ENCODE assay signal across 16 cellular contexts in the genomic region with DNA sequence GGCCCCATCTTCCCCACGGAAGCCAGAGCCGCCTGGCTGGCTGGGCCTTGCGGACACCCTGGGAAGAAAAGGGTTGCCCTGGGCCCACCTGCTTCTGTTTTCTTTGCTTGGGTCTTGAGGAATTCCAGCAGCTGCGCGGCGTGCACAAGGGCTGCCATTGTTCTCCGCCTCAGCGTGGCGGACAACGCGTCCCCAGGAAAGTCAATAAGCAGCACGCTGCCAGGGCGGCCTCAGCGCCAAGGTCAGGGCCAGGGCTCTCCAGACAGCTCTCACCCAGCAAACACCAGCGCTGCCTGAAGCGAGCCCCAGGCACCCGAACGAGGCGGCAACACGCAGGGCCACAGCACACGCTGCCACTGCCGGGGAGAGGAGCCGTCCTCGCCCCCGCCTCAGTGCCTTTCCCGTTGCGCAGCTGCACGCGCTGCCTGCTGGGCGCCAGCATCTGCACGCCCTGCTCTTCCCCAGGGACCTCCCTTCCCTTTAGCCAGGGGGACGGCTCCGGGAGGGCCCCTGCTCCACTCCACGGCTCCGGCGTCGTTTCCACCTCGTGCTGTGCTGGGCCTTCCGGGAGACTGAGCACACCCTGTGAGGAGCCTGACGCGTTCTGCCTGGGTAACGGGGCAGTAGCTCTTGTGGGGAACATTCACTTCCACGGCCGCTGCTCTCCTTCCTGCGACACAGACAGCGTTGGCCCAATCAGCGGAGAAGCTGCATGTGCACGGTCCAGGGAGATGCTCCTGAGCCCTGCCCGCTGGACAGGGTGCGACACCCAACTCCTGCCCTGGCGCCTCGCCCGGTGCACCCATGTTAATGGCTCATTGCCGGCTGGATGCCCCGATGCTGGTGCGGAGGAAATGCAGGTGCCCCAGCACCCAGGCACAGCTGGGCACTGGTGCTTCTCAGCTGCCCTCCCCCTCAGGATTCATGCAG. TPM values are rescaled to one million over a fixed set of nuclear protein-coding genes. Genes with fewer than 3 reads are reported as not detected.
DNase-seq lines count a peak whose midpoint lies in the region; ATAC-seq, FAIRE-seq and TF ChIP-seq lines count a peak whose summit lies in the region.
"Had no signal": no experiment of that assay in that cellular context is flagged by ENCODE, and none has a peak within 500 bp of the region (broad histone marks: within the 10 kb centered on the region; RNA-seq: fewer than 3 reads in every experiment).

No MANE protein-coding gene starts in this region.

- ATAC-seq in stimulated activated naive CD8-positive, alpha-beta T cell treated with anti-CD3 and anti-CD28 coated beads, Interleukin-15, Interleukin-2, amounts not matched to agents 100 U/mL and 50 U/mL, for 24 hours: no peak
- ATAC-seq: activated CD4-positive, CD25-positive, alpha-beta regulatory T cell treated with anti-CD3 and anti-CD28 coated beads, Interleukin-2, amount 50 U/mL, for 24 hours had no signal

- peaks cover 0 to 2% of the 10 kb centered on the region in 2 donors for H3K4me1 ChIP-seq in kidney (ENCODE audit: control insufficient read depth in 1 of 2, insufficient read depth in 1 of 2, low read depth in 1 of 2, low read length in 2 of 2)

- DNase-seq in NCI-H146 (lab: John Stamatoyannopoulos, UW) (peak; percentile 22), NCI-H146 treated with DMSO at 0.1 percent for 48 hours (lab: John Stamatoyannopoulos, UW; ENCODE audit: unreplicated experiment) (no peak), SK-N-DZ (ENCODE audit: low spot score) (peak; percentile 47), midbrain (lab: John Stamatoyannopoulos, UW) (peak; percentile 88), substantia nigra (lab: John Stamatoyannopoulos, UW) (peak; percentile 47 to 93 (median 83)), AG20443 (ENCODE audit: low spot score) (no peak), kidney (no peak)
- no peak for DNase-seq in stimulated activated naive CD8-positive, alpha-beta T cell treated with anti-CD3 and anti-CD28 coated beads, Interleukin-15, Interleukin-2, amounts not matched to agents 100 U/mL and 50 U/mL, for 24 hours
- DNase-seq: 8988T; amniotic stem cell; CD4-positive, alpha-beta T cell; GM23248; NCI-H2029 treated with DMSO at 0.1 percent for 48 hours had no signal

- no peak for FAIRE-seq in kidney (lab: Jason Lieb, UNC)

- no peak for TF ChIP-seq CTCF in kidney (IDR thresholded peaks at IDR 0.05; ENCODE audit: borderline replicate concordance, extremely low read depth, insufficient read depth)

- H3K9me3 ChIP-seq in kidney (ENCODE audit: control insufficient read depth in 1 of 2, low read length in 2 of 2): no peaks in the 10 kb centered on the region

- peaks cover 0 to 3% of the 10 kb centered on the region in 2 donors for H3K36me3 ChIP-seq in kidney (ENCODE audit: control insufficient read depth in 1 of 2, insufficient read depth in 2 of 2, low read length in 2 of 2)

- intact Hi-C loops in kidney (cut with DNase I): no loop called here

- no peak overlapping the region for H3K9ac ChIP-seq in kidney (ENCODE audit: low read length in 2 of 2)
- H3K9ac ChIP-seq: GM23248 had no signal

- no peak overlapping the region for H3K4me3 ChIP-seq in kidney (ENCODE audit: low read length in 2 of 2)
- H3K4me3 ChIP-seq: coronary artery, GM23248 had no signal

- H3K27ac ChIP-seq in substantia nigra (ENCODE audit: low read depth, low read length, poor library complexity, severe bottlenecking) (peak overlapping the region; percentile 99), kidney (ENCODE audit: low read depth in 2 of 2, low read length in 2 of 2) (no peak overlapping the region)
- H3K27ac ChIP-seq: coronary artery, epithelial cell of prostate, GM23248 had no signal

RNA-seq across cellular contexts. Expression of a gene that starts 57.8 kb away (rescaled TPM):
- polyA plus RNA-seq in SK-N-DZ (2014; cell fraction: cytosol; rRNA removed): 5.6 and 13.6 TPM in 2 replicates
- polyA plus RNA-seq in SK-N-DZ (2014; cell fraction: nucleus; rRNA removed): 5.3 and 12.5 TPM in 2 replicates
- total RNA-seq in kidney: 28.6 TPM
- polyA plus RNA-seq in kidney (ENCODE audit: insufficient read depth, low read depth, low replicate concordance): 15.4 TPM

Comparison
In these comparisons a context has a peak if more than half of its experiments do, and no peak if none do; other contexts are left out.
1. DNase-seq: peak in NCI-H146 (single experiment), SK-N-DZ (single experiment), midbrain (single experiment) and substantia nigra (49 of 49); none in NCI-H146 treated with DMSO at 0.1 percent for 48 hours (single experiment), AG20443 (single experiment), stimulated activated naive CD8-positive, alpha-beta T cell treated with anti-CD3 and anti-CD28 coated beads, Interleukin-15, Interleukin-2, amounts not matched to agents 100 U/mL and 50 U/mL, for 24 hours (single experiment) and kidney (single experiment).